ENCODE assay signal across 1 cellular context in the genomic region with DNA sequence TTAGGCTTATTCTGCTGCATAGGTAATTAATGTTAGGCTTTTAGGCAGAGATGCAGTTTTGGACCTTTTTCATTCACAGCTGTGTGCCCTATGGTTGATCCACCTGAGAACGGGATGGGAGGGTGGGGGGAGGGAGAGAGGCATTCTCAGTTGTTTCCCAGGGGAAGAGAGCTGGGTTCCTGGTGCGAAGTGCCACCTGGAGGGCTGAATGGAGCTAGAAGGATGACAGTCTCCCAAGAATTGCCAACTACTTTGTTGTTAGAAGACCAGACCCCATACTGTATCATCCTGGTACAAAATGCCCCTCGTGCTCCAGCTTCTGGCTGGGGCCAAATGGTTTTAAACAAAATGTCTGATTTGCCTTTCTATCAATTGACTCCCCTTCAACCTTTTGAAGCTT.
TF ChIP-seq lines count a peak whose summit lies in the region.

No MANE protein-coding gene starts in this region.

TF ChIP-seq in SK-N-SH, 30 proteins besides CTCF, POLR2A, EP300 and RAD21 (continued from another document):
- TF ChIP-seq, protein P1, sequence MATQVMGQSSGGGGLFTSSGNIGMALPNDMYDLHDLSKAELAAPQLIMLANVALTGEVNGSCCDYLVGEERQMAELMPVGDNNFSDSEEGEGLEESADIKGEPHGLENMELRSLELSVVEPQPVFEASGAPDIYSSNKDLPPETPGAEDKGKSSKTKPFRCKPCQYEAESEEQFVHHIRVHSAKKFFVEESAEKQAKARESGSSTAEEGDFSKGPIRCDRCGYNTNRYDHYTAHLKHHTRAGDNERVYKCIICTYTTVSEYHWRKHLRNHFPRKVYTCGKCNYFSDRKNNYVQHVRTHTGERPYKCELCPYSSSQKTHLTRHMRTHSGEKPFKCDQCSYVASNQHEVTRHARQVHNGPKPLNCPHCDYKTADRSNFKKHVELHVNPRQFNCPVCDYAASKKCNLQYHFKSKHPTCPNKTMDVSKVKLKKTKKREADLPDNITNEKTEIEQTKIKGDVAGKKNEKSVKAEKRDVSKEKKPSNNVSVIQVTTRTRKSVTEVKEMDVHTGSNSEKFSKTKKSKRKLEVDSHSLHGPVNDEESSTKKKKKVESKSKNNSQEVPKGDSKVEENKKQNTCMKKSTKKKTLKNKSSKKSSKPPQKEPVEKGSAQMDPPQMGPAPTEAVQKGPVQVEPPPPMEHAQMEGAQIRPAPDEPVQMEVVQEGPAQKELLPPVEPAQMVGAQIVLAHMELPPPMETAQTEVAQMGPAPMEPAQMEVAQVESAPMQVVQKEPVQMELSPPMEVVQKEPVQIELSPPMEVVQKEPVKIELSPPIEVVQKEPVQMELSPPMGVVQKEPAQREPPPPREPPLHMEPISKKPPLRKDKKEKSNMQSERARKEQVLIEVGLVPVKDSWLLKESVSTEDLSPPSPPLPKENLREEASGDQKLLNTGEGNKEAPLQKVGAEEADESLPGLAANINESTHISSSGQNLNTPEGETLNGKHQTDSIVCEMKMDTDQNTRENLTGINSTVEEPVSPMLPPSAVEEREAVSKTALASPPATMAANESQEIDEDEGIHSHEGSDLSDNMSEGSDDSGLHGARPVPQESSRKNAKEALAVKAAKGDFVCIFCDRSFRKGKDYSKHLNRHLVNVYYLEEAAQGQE (IDR thresholded peaks at IDR 0.05; ENCODE audit: low read depth, low read length): no peak
- TF ChIP-seq FOSL2 (IDR thresholded peaks at IDR 0.05; ENCODE audit: borderline replicate concordance, low read depth) (no peak), NFIC (IDR thresholded peaks at IDR 0.05; ENCODE audit: borderline replicate concordance) (no peak), TAF1 (IDR thresholded peaks at IDR 0.05; ENCODE audit: borderline replicate concordance, low read depth, low read length) (no peak), FOXJ3 (CRISPR knock-in tag; IDR thresholded peaks at IDR 0.05) (no peak), FOXM1 (IDR thresholded peaks at IDR 0.05; ENCODE audit: low read depth) (no peak), ELF1 (IDR thresholded peaks at IDR 0.05) (no peak), YY1 (IDR thresholded peaks at IDR 0.05; ENCODE audit: low read depth) (no peak)
- TF ChIP-seq, protein P2, sequence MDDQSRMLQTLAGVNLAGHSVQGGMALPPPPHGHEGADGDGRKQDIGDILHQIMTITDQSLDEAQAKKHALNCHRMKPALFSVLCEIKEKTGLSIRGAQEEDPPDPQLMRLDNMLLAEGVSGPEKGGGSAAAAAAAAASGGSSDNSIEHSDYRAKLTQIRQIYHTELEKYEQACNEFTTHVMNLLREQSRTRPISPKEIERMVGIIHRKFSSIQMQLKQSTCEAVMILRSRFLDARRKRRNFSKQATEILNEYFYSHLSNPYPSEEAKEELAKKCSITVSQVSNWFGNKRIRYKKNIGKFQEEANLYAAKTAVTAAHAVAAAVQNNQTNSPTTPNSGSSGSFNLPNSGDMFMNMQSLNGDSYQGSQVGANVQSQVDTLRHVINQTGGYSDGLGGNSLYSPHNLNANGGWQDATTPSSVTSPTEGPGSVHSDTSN (IDR thresholded peaks at IDR 0.05): no peak
- TF ChIP-seq, protein P3, sequence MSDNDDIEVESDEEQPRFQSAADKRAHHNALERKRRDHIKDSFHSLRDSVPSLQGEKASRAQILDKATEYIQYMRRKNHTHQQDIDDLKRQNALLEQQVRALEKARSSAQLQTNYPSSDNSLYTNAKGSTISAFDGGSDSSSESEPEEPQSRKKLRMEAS (IDR thresholded peaks at IDR 0.05; ENCODE audit: low read depth): no peak
